In the genomic region with DNA sequence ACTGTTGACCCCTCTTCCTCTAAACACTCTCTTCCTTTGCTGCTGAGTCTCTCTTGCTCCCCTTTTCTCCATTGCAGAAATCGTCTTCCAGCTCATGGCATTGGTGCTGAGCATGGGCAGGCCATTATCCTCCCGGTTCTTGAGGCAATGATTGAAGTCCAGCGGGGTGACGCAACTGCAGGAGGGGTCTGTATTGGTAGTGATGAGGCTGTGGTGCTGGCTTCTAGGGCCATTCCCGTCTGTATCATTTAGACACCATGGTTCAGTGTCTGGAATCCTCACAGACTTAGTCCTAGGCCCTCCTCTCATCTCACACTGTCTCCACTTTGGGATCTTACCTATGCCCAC, we compare ENCODE assay signal across 13 cellular contexts. TPM values are rescaled to one million over a fixed set of nuclear protein-coding genes. Genes with fewer than 3 reads are reported as not detected.
A peak's percentile ranks its signal among the peaks of the same experiment; 100 is the strongest.
DNase-seq lines count a peak whose midpoint lies in the region; ATAC-seq and TF ChIP-seq lines count a peak whose summit lies in the region.
"Had no signal": no experiment of that assay in that cellular context is flagged by ENCODE, and none has a peak within 500 bp of the region (broad histone marks: within the 10 kb centered on the region; RNA-seq: fewer than 3 reads in every experiment).

No MANE protein-coding gene starts in this region.

- no peaks in the 10 kb centered on the region for H4K20me1 ChIP-seq in hepatocyte (ENCODE audit: insufficient read depth, poor library complexity, severe bottlenecking)

- H3K27me3 ChIP-seq in hepatocyte (no peaks in the 10 kb centered on the region), prostate gland (replicated peaks; ENCODE audit: insufficient read depth) (no peaks in the 10 kb centered on the region), mesendoderm (ENCODE audit: insufficient read depth, low read length, poor library complexity) (no peaks in the 10 kb centered on the region)

- peak overlapping the region; percentile 99 for H3K4me2 ChIP-seq in hepatocyte
- H3K4me2 ChIP-seq in mesendoderm (ENCODE audit: low read length), result no peak overlapping the region

- no peaks in the 10 kb centered on the region for H3K9me2 ChIP-seq in hepatocyte (replicated peaks; ENCODE audit: insufficient read depth)

- no peaks in the 10 kb centered on the region for H3K79me1 ChIP-seq in mesendoderm (ENCODE audit: low read length)

- no peak overlapping the region for H2AK5ac ChIP-seq in mesendoderm (ENCODE audit: low read length)

- H3K79me2 ChIP-seq in hepatocyte (no peaks in the 10 kb centered on the region), mesendoderm (ENCODE audit: control insufficient read depth, insufficient read depth, low read length) (no peaks in the 10 kb centered on the region)

- WGBS in hepatocyte (ENCODE audit: low lambda C conversion rate, missing lambda C conversion rate), result 81% methylated on average over 5 of the region's 5 CpGs
- 76% methylated on average over 5 of the region's 5 CpGs for WGBS in prostate gland
- no CpG with 5 or more reads among the region's 5 CpGs for WGBS in mesendoderm (ENCODE audit: extremely low coverage, insufficient coverage, low lambda C conversion rate)

- no peak overlapping the region for H4K8ac ChIP-seq in mesendoderm (ENCODE audit: low read depth, low read length)

- no peak overlapping the region for H3K23ac ChIP-seq in mesendoderm (ENCODE audit: low read length)

- peak overlapping the region; percentile 79 for H3K4me3 Mint-ChIP-seq in T-helper 2 cell treated with Interferon-gamma antibody and Interleukin-4, amounts not matched to agents 5 μg/mL and 100 μg/mL, for 36 hours
- H3K4me3 Mint-ChIP-seq in WTC11, result peak overlapping the region; percentile 63

- no peak overlapping the region for H2BK5ac ChIP-seq in mesendoderm (ENCODE audit: low read length)

- no peak overlapping the region for H3K18ac ChIP-seq in mesendoderm (ENCODE audit: low read length)

- H3K4me1 ChIP-seq in hepatocyte (ENCODE audit: insufficient read depth) (no peaks in the 10 kb centered on the region), prostate gland (replicated peaks) (no peaks in the 10 kb centered on the region), mesendoderm (ENCODE audit: control insufficient read depth, low read depth, low read length) (peaks cover 2% of the 10 kb centered on the region)

- no peak overlapping the region for H2AFZ ChIP-seq in hepatocyte

- H3K4ac ChIP-seq in mesendoderm (ENCODE audit: low read depth, low read length), result no peak overlapping the region

- H4K5ac ChIP-seq in mesendoderm (ENCODE audit: low read length), result no peak overlapping the region

- peaks cover 8% of the 10 kb centered on the region for H3K4me1 Mint-ChIP-seq in T-helper 2 cell treated with Interferon-gamma antibody and Interleukin-4, amounts not matched to agents 5 μg/mL and 100 μg/mL, for 36 hours (ENCODE audit: low read depth)
- H3K4me1 Mint-ChIP-seq in WTC11, result peaks cover 11% of the 10 kb centered on the region

- POLR2A ChIA-PET in WTC11 (lab: Charles Lee), result interaction anchor here (1.7 to 3.1 kb wide), 4 partner anchors 10 to 31 kb away, joined by 5 to 17 read pairs (median 10); a partner anchor contains a TSS

- no peak overlapping the region for H2BK120ac ChIP-seq in mesendoderm (ENCODE audit: low read depth, low read length)

- H3K27ac ChIP-seq in hepatocyte (peak overlapping the region; percentile 66), prostate gland (peak overlapping the region; percentile 81 to 85), mesendoderm (ENCODE audit: low read depth, low read length) (no peak overlapping the region)

- no peak overlapping the region for H3K56ac ChIP-seq in mesendoderm (ENCODE audit: low read length)

- no peaks in the 10 kb centered on the region for H3K9me3 ChIP-seq in hepatocyte (ENCODE audit: low read depth)
- no peaks in the 10 kb centered on the region for H3K9me3 ChIP-seq in prostate gland

- DNase-seq in T-helper 2 cell treated with Interferon-gamma antibody and Interleukin-4, amounts not matched to agents 5 μg/mL and 100 μg/mL, for 36 hours (ENCODE audit: low spot score), result no peak
- DNase-seq in T-helper 2 cell, result no peak
- no peak for DNase-seq in WTC11 (ENCODE audit: low spot score)
- no peak for DNase-seq in hepatocyte (ENCODE audit: low spot score)
- DNase-seq in prostate gland (ENCODE audit: low spot score), result no peak
- no peak for DNase-seq in pons (ENCODE audit: low spot score)
- DNase-seq in hippocampal formation (lab: John Stamatoyannopoulos, UW), result no peak
- DNase-seq in mesendoderm, result no peak
- DNase-seq: SHP77 had no signal

- no peak overlapping the region for H3K9ac ChIP-seq in mesendoderm (ENCODE audit: low read length)

- H3K36me3 Mint-ChIP-seq in T-helper 2 cell treated with Interferon-gamma antibody and Interleukin-4, amounts not matched to agents 5 μg/mL and 100 μg/mL, for 36 hours (ENCODE audit: low read depth), result no peaks in the 10 kb centered on the region
- H3K36me3 Mint-ChIP-seq in WTC11, result peaks cover 16% of the 10 kb centered on the region

- no peak overlapping the region for H3K27ac Mint-ChIP-seq in T-helper 2 cell treated with Interferon-gamma antibody and Interleukin-4, amounts not matched to agents 5 μg/mL and 100 μg/mL, for 36 hours
- no peak overlapping the region; the same call in 1 of the 2 replicates for H3K27ac Mint-ChIP-seq in WTC11

- H3K36me3 ChIP-seq in hepatocyte (replicated peaks; ENCODE audit: insufficient read depth, low read depth) (no peaks in the 10 kb centered on the region), prostate gland (no peaks in the 10 kb centered on the region), mesendoderm (ENCODE audit: control insufficient read depth, insufficient read depth, low read length) (no peaks in the 10 kb centered on the region)

- H3K27me3 Mint-ChIP-seq in T-helper 2 cell treated with Interferon-gamma antibody and Interleukin-4, amounts not matched to agents 5 μg/mL and 100 μg/mL, for 36 hours (ENCODE audit: low read depth), result peaks cover 41% of the 10 kb centered on the region
- H3K27me3 Mint-ChIP-seq in WTC11 (ENCODE audit: low read depth), result peaks cover 43% of the 10 kb centered on the region

- CTCF ChIA-PET in WTC11 (lab: Charles Lee), result interaction anchor here (1.1 to 5.4 kb wide), 17 partner anchors 8 to 285 kb away, joined by 3 to 73 read pairs (median 5); a partner anchor contains a TSS

- TF ChIP-seq POLR2A in prostate gland (IDR thresholded peaks at IDR 0.05), result no peak

- no peak overlapping the region for H3K4me3 ChIP-seq in hepatocyte
- H3K4me3 ChIP-seq in prostate gland, result no peak overlapping the region
- no peak overlapping the region for H3K4me3 ChIP-seq in mesendoderm (ENCODE audit: low read length)
- H3K4me3 ChIP-seq: GM12878 had no signal

- TF ChIP-seq CTCF in WTC11 (IDR thresholded peaks at IDR 0.05) (no peak), hepatocyte (IDR thresholded peaks at IDR 0.05; ENCODE audit: poor library complexity) (no peak), prostate gland (IDR thresholded peaks at IDR 0.05) (no peak)

- no peak for ATAC-seq in WTC11
- ATAC-seq: GM12878 had no signal

- no peaks in the 10 kb centered on the region for H3K9me3 Mint-ChIP-seq in T-helper 2 cell treated with Interferon-gamma antibody and Interleukin-4, amounts not matched to agents 5 μg/mL and 100 μg/mL, for 36 hours
- H3K9me3 Mint-ChIP-seq in WTC11, result no peaks in the 10 kb centered on the region

- no peak overlapping the region for H2BK15ac ChIP-seq in mesendoderm (replicated peaks; ENCODE audit: low read depth)

- intact Hi-C loops in prostate gland (cut with DNase I), result no loop called here

TF ChIP-seq in WTC11, 78 proteins besides CTCF, POLR2A, EP300 and RAD21:
- TF ChIP-seq NR2C2 (CRISPR knock-in tag; IDR thresholded peaks at IDR 0.05), result no peak
- no peak for TF ChIP-seq MYBL2 (CRISPR knock-in tag; IDR thresholded peaks at IDR 0.05)
- TF ChIP-seq ZNF423 (CRISPR knock-in tag; IDR thresholded peaks at IDR 0.05), result no peak
- TF ChIP-seq IRF2 (CRISPR knock-in tag; IDR thresholded peaks at IDR 0.05; ENCODE audit: borderline replicate concordance, low read depth), result no peak

RNA-seq across cellular contexts. Expression of a gene that starts 0.7 kb away (rescaled TPM):
- total RNA-seq in WTC11 (2021) (42.3 to 52.4 TPM (median 51.4 TPM) in 3 replicates), hepatocyte (31.9 and 44.4 TPM in 2 replicates), prostate gland (100 to 1,000 TPM; 207 to 351 TPM)
- 62.9 and 79.2 TPM in 2 replicates for polyA plus RNA-seq in hepatocyte
- polyA plus RNA-seq in mesendoderm (2013, experiment 1 of 2), result 15.4 TPM
- 16.7 TPM for polyA plus RNA-seq in mesendoderm (2013, experiment 2 of 2)
- total RNA-seq: GM12878 had no signal
- polyA plus RNA-seq: GM12878 had no signal

RNA-seq across cellular contexts. Expression of a gene that starts 11.6 kb away (rescaled TPM):
- 35.3 to 47.4 TPM (median 43.5 TPM) in 3 replicates for total RNA-seq in WTC11 (2021)
- total RNA-seq in hepatocyte, result 9.7 and 10.2 TPM in 2 replicates
- polyA plus RNA-seq in hepatocyte, result 21.5 and 21.9 TPM in 2 replicates
- total RNA-seq in prostate gland, result 10 to 100 TPM; 26.5 to 53.2 TPM
- 11.1 TPM for polyA plus RNA-seq in mesendoderm (2013, experiment 1 of 2)
- polyA plus RNA-seq in mesendoderm (2013, experiment 2 of 2), result 10.3 TPM
- polyA plus RNA-seq: GM12878 had no signal

RNA-seq across cellular contexts. Expression of a gene that starts 19.2 kb away (rescaled TPM):
- total RNA-seq in WTC11 (2021), result 0.24 TPM in 1 of 3 replicates, not detected in the others
- total RNA-seq in hepatocyte, result not detected in 2 replicates
- not detected in 2 replicates for polyA plus RNA-seq in hepatocyte
- not detected for total RNA-seq in prostate gland
- polyA plus RNA-seq in mesendoderm (2013, experiment 1 of 2), result not detected
- polyA plus RNA-seq in mesendoderm (2013, experiment 2 of 2), result not detected
- total RNA-seq: A673, GM12878, liver, posterior vena cava had no signal
- polyA plus RNA-seq: GM12878, liver had no signal

RNA-seq across cellular contexts. Expression of a gene that starts 23.4 kb away (rescaled TPM):
- total RNA-seq in WTC11 (2021) (0.24 to 0.41 TPM (median 0.39 TPM) in 3 replicates), hepatocyte (not detected in 2 replicates), prostate gland (1 to 10 TPM in 1 of 2 donors, not detected in 1; 1.5 TPM)
- polyA plus RNA-seq in hepatocyte, result 0.23 and 0.28 TPM in 2 replicates
- 0.06 TPM for polyA plus RNA-seq in mesendoderm (2013, experiment 1 of 2)
- 0.06 TPM for polyA plus RNA-seq in mesendoderm (2013, experiment 2 of 2)
- total RNA-seq: A673, GM12878 had no signal
- polyA plus RNA-seq: GM12878 had no signal

RNA-seq across cellular contexts. Expression of a gene that starts 32.1 kb away (rescaled TPM):
- total RNA-seq in WTC11 (2021) (290 to 321 TPM (median 295 TPM) in 3 replicates), hepatocyte (94.1 and 116 TPM in 2 replicates), prostate gland (100 to 1,000 TPM in 1 of 2 donors, 10 to 100 TPM in 1; 62.7 to 113 TPM)
- polyA plus RNA-seq in hepatocyte, result 213 and 245 TPM in 2 replicates
- 246 TPM for polyA plus RNA-seq in mesendoderm (2013, experiment 1 of 2)
- polyA plus RNA-seq in mesendoderm (2013, experiment 2 of 2), result 254 TPM
